In the genomic region with DNA sequence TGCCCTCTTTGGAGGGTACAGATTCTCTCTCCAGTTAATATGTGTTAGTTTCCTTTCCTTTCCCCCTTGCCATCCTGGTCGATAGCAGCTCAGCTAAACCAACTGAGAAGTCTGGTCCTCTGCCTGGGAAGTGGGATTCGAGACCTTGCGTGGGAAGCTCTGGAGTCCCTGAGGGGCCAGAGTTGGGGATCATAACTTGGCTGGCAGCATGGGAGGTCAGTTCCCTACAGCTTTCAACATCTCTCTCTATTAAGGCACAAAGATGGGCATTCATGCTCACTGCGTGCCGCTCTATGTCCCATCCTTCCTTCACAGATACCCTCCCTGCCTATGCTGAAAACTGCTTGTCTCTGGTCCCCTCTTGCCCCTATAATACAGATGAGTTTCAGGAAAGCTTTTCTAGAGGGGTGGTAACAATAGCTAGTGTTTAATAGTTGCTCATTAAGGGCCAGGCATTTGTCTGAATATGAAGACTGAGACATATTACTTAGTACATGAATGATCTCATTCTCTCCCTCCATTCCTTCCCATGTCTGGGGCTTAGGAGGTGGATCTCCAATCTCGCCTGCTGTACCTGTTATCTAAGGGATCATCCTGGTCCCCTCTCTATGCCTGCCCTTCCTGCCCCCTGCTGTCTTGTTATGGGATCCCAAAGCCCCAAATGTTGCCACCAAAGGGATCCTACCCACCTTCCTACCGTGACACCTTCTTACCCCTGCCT, we compare ENCODE assay signal across 9 cellular contexts. TPM values are rescaled to one million over a fixed set of nuclear protein-coding genes. Genes with fewer than 3 reads are reported as not detected.
DNase-seq lines count a peak whose midpoint lies in the region; ATAC-seq and TF ChIP-seq lines count a peak whose summit lies in the region.
"Had no signal": no experiment of that assay in that cellular context is flagged by ENCODE, and none has a peak within 500 bp of the region (broad histone marks: within the 10 kb centered on the region; RNA-seq: fewer than 3 reads in every experiment).

No MANE protein-coding gene starts in this region.

- H3K4me3 ChIP-seq in testis, result no peak overlapping the region

- peak overlapping the region; percentile 43 for H3K27ac Mint-ChIP-seq in activated CD8-positive, alpha-beta T cell treated with anti-CD3 and anti-CD28 coated beads for 36 hours
- no peak overlapping the region for H3K27ac Mint-ChIP-seq in activated CD8-positive, alpha-beta T cell treated with anti-CD3 and anti-CD28 coated beads, Interleukin-2, amount 10 ng/mL, durations not matched to agents 7 days and 5 days

- CTCF ChIA-PET in activated CD8-positive, alpha-beta T cell treated with anti-CD3 and anti-CD28 coated beads for 36 hours (lab: Charles Lee), result interaction anchor here (0.8 to 6.9 kb wide), 14 partner anchors 11 to 147 kb away, joined by 3 to 168 read pairs (median 7); a partner anchor contains a TSS
- CTCF ChIA-PET in activated CD8-positive, alpha-beta T cell treated with anti-CD3 and anti-CD28 coated beads, Interleukin-2, amount 10 ng/mL, durations not matched to agents 7 days and 5 days (lab: Charles Lee), result interaction anchor here (0.6 to 5.5 kb wide), 10 partner anchors 8 to 66 kb away, joined by 3 to 90 read pairs (median 28); a partner anchor contains a TSS

- DNase-seq in activated CD8-positive, alpha-beta T cell treated with anti-CD3 and anti-CD28 coated beads for 36 hours, result no peak
- no peak for DNase-seq in activated CD8-positive, alpha-beta T cell treated with anti-CD3 and anti-CD28 coated beads, Interleukin-2, amount 10 ng/mL, durations not matched to agents 7 days and 5 days
- peak; percentile 30 for DNase-seq in inferior parietal cortex (ENCODE audit: extremely low spot score)
- no peak for DNase-seq in testis
- DNase-seq in SKM-1 treated with dmso at 0.1 percent for 144 hours (lab: John Stamatoyannopoulos, UW; ENCODE audit: unreplicated experiment), result no peak
- DNase-seq: activated CD4-positive, alpha-beta T cell treated with anti-CD3 and anti-CD28 coated beads, Interleukin-2, amount 50 U/mL, for 4 hours; NCI-H1436 treated with DMSO at 0.1 percent for 48 hours had no signal

- no peaks in the 10 kb centered on the region for H3K36me3 Mint-ChIP-seq in activated CD8-positive, alpha-beta T cell treated with anti-CD3 and anti-CD28 coated beads for 36 hours (ENCODE audit: low read depth)
- H3K36me3 Mint-ChIP-seq in activated CD8-positive, alpha-beta T cell treated with anti-CD3 and anti-CD28 coated beads, Interleukin-2, amount 10 ng/mL, durations not matched to agents 7 days and 5 days (ENCODE audit: low read depth), result no peaks in the 10 kb centered on the region

- no peaks in the 10 kb centered on the region for H3K27me3 ChIP-seq in testis

- no peak overlapping the region for H3K4me3 Mint-ChIP-seq in activated CD8-positive, alpha-beta T cell treated with anti-CD3 and anti-CD28 coated beads for 36 hours
- H3K4me3 Mint-ChIP-seq in activated CD8-positive, alpha-beta T cell treated with anti-CD3 and anti-CD28 coated beads, Interleukin-2, amount 10 ng/mL, durations not matched to agents 7 days and 5 days, result no peak overlapping the region

- POLR2A ChIA-PET in activated CD8-positive, alpha-beta T cell treated with anti-CD3 and anti-CD28 coated beads for 36 hours (lab: Charles Lee), result interaction anchor here (0.8 to 1.7 kb wide), 5 partner anchors 10 to 25 kb away, joined by 3 to 5 read pairs (median 3); a partner anchor contains a TSS
- POLR2A ChIA-PET in activated CD8-positive, alpha-beta T cell treated with anti-CD3 and anti-CD28 coated beads, Interleukin-2, amount 10 ng/mL, durations not matched to agents 7 days and 5 days (lab: Charles Lee), result interaction anchor here (0.6 to 1.4 kb wide), 2 partner anchors 19 to 121 kb away, joined by 3 to 5 read pairs; a partner anchor contains a TSS

- H3K36me3 ChIP-seq in testis (ENCODE audit: low read depth, missing control alignments), result no peaks in the 10 kb centered on the region

- H3K9me3 ChIP-seq in testis, result no peaks in the 10 kb centered on the region

- peaks cover 78% of the 10 kb centered on the region for H3K4me1 ChIP-seq in testis

- H3K4me1 Mint-ChIP-seq in activated CD8-positive, alpha-beta T cell treated with anti-CD3 and anti-CD28 coated beads for 36 hours (ENCODE audit: low read depth), result peaks cover 50% of the 10 kb centered on the region
- peaks cover 36% of the 10 kb centered on the region for H3K4me1 Mint-ChIP-seq in activated CD8-positive, alpha-beta T cell treated with anti-CD3 and anti-CD28 coated beads, Interleukin-2, amount 10 ng/mL, durations not matched to agents 7 days and 5 days (ENCODE audit: low read depth)

- no peak for TF ChIP-seq CTCF in activated CD8-positive, alpha-beta T cell treated with anti-CD3 and anti-CD28 coated beads for 36 hours (IDR thresholded peaks at IDR 0.05)
- no peak for TF ChIP-seq CTCF in testis (IDR thresholded peaks at IDR 0.05)

- ATAC-seq in activated CD8-positive, alpha-beta T cell treated with anti-CD3 and anti-CD28 coated beads for 36 hours, result no peak
- no peak for ATAC-seq in activated CD8-positive, alpha-beta T cell treated with anti-CD3 and anti-CD28 coated beads, Interleukin-2, amount 10 ng/mL, durations not matched to agents 7 days and 5 days
- ATAC-seq in HG03354 (IDR thresholded peaks at IDR 0.05; ENCODE audit: poor library complexity, severe bottlenecking, unreplicated experiment), result no peak
- ATAC-seq: Panc1 had no signal

- no peak for TF ChIP-seq POLR2A in testis (IDR thresholded peaks at IDR 0.05)

- intact Hi-C loops in activated CD8-positive, alpha-beta T cell treated with anti-CD3 and anti-CD28 coated beads for 36 hours (cut with micrococcal nuclease), result no loop called here
- intact Hi-C loops in testis (cut with DNase I; ENCODE audit: low total_unique reads), result loop anchor here (5.0 kb wide), 1 partner anchor 34 kb away; no protein-coding TSS in a partner anchor

- H3K27me3 Mint-ChIP-seq in activated CD8-positive, alpha-beta T cell treated with anti-CD3 and anti-CD28 coated beads for 36 hours, result no peaks in the 10 kb centered on the region
- H3K27me3 Mint-ChIP-seq in activated CD8-positive, alpha-beta T cell treated with anti-CD3 and anti-CD28 coated beads, Interleukin-2, amount 10 ng/mL, durations not matched to agents 7 days and 5 days (ENCODE audit: low read depth), result no peaks in the 10 kb centered on the region

- WGBS in testis, 2 donors, result 68 to 74% methylated on average over 7 of the region's 7 CpGs

- no peaks in the 10 kb centered on the region for H3K9me3 Mint-ChIP-seq in activated CD8-positive, alpha-beta T cell treated with anti-CD3 and anti-CD28 coated beads for 36 hours
- no peaks in the 10 kb centered on the region for H3K9me3 Mint-ChIP-seq in activated CD8-positive, alpha-beta T cell treated with anti-CD3 and anti-CD28 coated beads, Interleukin-2, amount 10 ng/mL, durations not matched to agents 7 days and 5 days (ENCODE audit: insufficient read depth)

- H3K27ac ChIP-seq in testis, result peak overlapping the region; percentile 88 to 97

RNA-seq across cellular contexts. Expression of a gene that starts 10.8 kb away (rescaled TPM):
- 10 to 100 TPM; 11.1 to 13.8 TPM for total RNA-seq in activated CD8-positive, alpha-beta T cell treated with anti-CD3 and anti-CD28 coated beads for 36 hours
- 1 to 10 TPM; 8.7 to 9.7 TPM for total RNA-seq in activated CD8-positive, alpha-beta T cell treated with anti-CD3 and anti-CD28 coated beads, Interleukin-2, amount 10 ng/mL, durations not matched to agents 7 days and 5 days
- total RNA-seq in testis, result 10 to 100 TPM; 44.9 to 51.7 TPM
- 41.2 TPM for polyA plus RNA-seq in testis (ENCODE audit: insufficient read depth, low read depth, low replicate concordance)

RNA-seq across cellular contexts. Expression of a gene that starts 19.4 kb away (rescaled TPM):
- 10 to 100 TPM; 90.2 to 96.4 TPM for total RNA-seq in activated CD8-positive, alpha-beta T cell treated with anti-CD3 and anti-CD28 coated beads for 36 hours
- 10 to 100 TPM; 93.4 to 96.7 TPM for total RNA-seq in activated CD8-positive, alpha-beta T cell treated with anti-CD3 and anti-CD28 coated beads, Interleukin-2, amount 10 ng/mL, durations not matched to agents 7 days and 5 days
- total RNA-seq in testis, result 100 to 1,000 TPM; 151 to 172 TPM
- 127 TPM for polyA plus RNA-seq in testis (ENCODE audit: insufficient read depth, low read depth, low replicate concordance)

RNA-seq across cellular contexts. Expression of a gene that starts 26.8 kb away (rescaled TPM):
- total RNA-seq in activated CD8-positive, alpha-beta T cell treated with anti-CD3 and anti-CD28 coated beads for 36 hours, result 1 to 10 TPM; 6.0 to 6.5 TPM
- total RNA-seq in activated CD8-positive, alpha-beta T cell treated with anti-CD3 and anti-CD28 coated beads, Interleukin-2, amount 10 ng/mL, durations not matched to agents 7 days and 5 days, result 1 to 10 TPM; 4.1 to 4.9 TPM
- total RNA-seq in testis, result 10 to 100 TPM; 14.4 to 23.6 TPM
- 9.8 TPM for polyA plus RNA-seq in testis (ENCODE audit: insufficient read depth, low read depth, low replicate concordance)

RNA-seq across cellular contexts. Expression of a gene that starts 48.2 kb away (rescaled TPM):
- 10 to 100 TPM; 69.0 to 70.1 TPM for total RNA-seq in activated CD8-positive, alpha-beta T cell treated with anti-CD3 and anti-CD28 coated beads for 36 hours
- 10 to 100 TPM; 80.5 to 83.2 TPM for total RNA-seq in activated CD8-positive, alpha-beta T cell treated with anti-CD3 and anti-CD28 coated beads, Interleukin-2, amount 10 ng/mL, durations not matched to agents 7 days and 5 days
- 100 to 1,000 TPM; 129 to 161 TPM for total RNA-seq in testis
- 157 TPM for polyA plus RNA-seq in testis (ENCODE audit: insufficient read depth, low read depth, low replicate concordance)

RNA-seq across cellular contexts. Expression of a gene that starts 58.4 kb away (rescaled TPM):
- total RNA-seq in activated CD8-positive, alpha-beta T cell treated with anti-CD3 and anti-CD28 coated beads for 36 hours, result not detected
- not detected for total RNA-seq in activated CD8-positive, alpha-beta T cell treated with anti-CD3 and anti-CD28 coated beads, Interleukin-2, amount 10 ng/mL, durations not matched to agents 7 days and 5 days
- 1 to 10 TPM; 2.4 to 3.6 TPM for total RNA-seq in testis
- polyA plus RNA-seq in testis (ENCODE audit: insufficient read depth, low read depth, low replicate concordance), result 0.80 TPM
